1 cellular context compared by ENCODE assay signal in the genomic region with DNA sequence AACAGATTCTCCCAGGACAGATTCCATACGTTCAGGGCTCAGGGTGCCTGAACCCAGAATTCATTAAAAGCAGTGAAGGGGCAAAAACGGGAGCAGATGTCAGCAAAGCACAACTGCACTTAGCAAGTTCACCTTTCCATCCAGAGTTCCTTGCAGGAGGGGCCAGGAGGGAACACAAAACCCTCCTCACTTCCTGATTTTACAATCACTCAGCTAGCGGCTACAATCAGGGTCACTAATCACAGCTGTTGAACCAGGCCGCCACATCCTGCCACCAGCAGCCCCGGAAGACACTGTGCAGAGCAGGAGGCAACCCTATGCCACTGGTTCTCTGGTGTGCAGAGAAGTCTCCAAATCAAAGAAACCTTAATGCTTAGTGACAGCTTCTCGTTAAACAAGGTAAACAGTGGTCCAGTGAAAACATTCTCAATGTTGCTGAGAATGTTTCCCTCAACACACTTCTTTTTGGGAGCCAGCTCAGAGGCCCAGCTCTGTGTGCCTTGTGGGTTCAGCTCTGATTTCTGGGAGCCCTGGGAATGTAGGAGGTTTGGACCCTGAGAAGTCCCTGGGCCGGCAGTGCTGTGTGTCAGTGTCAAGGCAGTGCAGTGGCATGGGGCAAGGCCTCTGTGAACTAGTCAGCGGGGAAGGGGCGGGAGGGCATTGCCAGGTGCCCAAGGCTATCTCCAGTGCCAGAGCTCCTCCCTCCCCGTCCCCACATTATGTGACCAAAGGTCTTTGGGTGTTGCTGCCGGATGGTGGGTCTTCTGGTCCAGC.
TF ChIP-seq lines count a peak whose summit lies in the region.

No MANE protein-coding gene starts in this region.

TF ChIP-seq in SK-N-SH, 30 proteins besides CTCF, POLR2A, EP300 and RAD21 (continued from another document):
- TF ChIP-seq, protein P1, sequence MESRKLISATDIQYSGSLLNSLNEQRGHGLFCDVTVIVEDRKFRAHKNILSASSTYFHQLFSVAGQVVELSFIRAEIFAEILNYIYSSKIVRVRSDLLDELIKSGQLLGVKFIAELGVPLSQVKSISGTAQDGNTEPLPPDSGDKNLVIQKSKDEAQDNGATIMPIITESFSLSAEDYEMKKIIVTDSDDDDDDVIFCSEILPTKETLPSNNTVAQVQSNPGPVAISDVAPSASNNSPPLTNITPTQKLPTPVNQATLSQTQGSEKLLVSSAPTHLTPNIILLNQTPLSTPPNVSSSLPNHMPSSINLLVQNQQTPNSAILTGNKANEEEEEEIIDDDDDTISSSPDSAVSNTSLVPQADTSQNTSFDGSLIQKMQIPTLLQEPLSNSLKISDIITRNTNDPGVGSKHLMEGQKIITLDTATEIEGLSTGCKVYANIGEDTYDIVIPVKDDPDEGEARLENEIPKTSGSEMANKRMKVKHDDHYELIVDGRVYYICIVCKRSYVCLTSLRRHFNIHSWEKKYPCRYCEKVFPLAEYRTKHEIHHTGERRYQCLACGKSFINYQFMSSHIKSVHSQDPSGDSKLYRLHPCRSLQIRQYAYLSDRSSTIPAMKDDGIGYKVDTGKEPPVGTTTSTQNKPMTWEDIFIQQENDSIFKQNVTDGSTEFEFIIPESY (IDR thresholded peaks at IDR 0.05; ENCODE audit: borderline replicate concordance, low read depth) = no peak
- no peak for TF ChIP-seq EZH2phosphoT487 (IDR thresholded peaks at IDR 0.05; ENCODE audit: borderline replicate concordance, low read depth)
- TF ChIP-seq, protein P2, sequence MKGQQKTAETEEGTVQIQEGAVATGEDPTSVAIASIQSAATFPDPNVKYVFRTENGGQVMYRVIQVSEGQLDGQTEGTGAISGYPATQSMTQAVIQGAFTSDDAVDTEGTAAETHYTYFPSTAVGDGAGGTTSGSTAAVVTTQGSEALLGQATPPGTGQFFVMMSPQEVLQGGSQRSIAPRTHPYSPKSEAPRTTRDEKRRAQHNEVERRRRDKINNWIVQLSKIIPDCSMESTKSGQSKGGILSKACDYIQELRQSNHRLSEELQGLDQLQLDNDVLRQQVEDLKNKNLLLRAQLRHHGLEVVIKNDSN (IDR thresholded peaks at IDR 0.05; ENCODE audit: borderline replicate concordance, low read depth) = no peak
- TF ChIP-seq, protein P3, sequence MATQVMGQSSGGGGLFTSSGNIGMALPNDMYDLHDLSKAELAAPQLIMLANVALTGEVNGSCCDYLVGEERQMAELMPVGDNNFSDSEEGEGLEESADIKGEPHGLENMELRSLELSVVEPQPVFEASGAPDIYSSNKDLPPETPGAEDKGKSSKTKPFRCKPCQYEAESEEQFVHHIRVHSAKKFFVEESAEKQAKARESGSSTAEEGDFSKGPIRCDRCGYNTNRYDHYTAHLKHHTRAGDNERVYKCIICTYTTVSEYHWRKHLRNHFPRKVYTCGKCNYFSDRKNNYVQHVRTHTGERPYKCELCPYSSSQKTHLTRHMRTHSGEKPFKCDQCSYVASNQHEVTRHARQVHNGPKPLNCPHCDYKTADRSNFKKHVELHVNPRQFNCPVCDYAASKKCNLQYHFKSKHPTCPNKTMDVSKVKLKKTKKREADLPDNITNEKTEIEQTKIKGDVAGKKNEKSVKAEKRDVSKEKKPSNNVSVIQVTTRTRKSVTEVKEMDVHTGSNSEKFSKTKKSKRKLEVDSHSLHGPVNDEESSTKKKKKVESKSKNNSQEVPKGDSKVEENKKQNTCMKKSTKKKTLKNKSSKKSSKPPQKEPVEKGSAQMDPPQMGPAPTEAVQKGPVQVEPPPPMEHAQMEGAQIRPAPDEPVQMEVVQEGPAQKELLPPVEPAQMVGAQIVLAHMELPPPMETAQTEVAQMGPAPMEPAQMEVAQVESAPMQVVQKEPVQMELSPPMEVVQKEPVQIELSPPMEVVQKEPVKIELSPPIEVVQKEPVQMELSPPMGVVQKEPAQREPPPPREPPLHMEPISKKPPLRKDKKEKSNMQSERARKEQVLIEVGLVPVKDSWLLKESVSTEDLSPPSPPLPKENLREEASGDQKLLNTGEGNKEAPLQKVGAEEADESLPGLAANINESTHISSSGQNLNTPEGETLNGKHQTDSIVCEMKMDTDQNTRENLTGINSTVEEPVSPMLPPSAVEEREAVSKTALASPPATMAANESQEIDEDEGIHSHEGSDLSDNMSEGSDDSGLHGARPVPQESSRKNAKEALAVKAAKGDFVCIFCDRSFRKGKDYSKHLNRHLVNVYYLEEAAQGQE (IDR thresholded peaks at IDR 0.05; ENCODE audit: low read depth, low read length) = no peak
- no peak for TF ChIP-seq FOXM1 (IDR thresholded peaks at IDR 0.05; ENCODE audit: low read depth)
- TF ChIP-seq ELF1 (IDR thresholded peaks at IDR 0.05) = peak; percentile 39; the same call in 1 of the 2 replicates
- no peak for TF ChIP-seq SIN3A (IDR thresholded peaks at IDR 0.05; ENCODE audit: borderline replicate concordance, low read depth, low read length)
- peak; percentile 86 for TF ChIP-seq POLR2AphosphoS5 (IDR thresholded peaks at IDR 0.05; ENCODE audit: low read depth, low read length)
- TF ChIP-seq, protein P4, sequence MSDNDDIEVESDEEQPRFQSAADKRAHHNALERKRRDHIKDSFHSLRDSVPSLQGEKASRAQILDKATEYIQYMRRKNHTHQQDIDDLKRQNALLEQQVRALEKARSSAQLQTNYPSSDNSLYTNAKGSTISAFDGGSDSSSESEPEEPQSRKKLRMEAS (IDR thresholded peaks at IDR 0.05; ENCODE audit: low read depth) = no peak; the same call in 1 of the 2 replicates
- peak; percentile 57; the same call in 1 of the 2 replicates for TF ChIP-seq MXI1 (IDR thresholded peaks at IDR 0.05; ENCODE audit: low read depth, low read length)
- TF ChIP-seq GATA2 (CRISPR knock-in tag; IDR thresholded peaks at IDR 0.05) = peak; percentile 87
- peak; percentile 24; the same call in 1 of the 2 replicates for TF ChIP-seq JUND (IDR thresholded peaks at IDR 0.05)
